In genomic region chr4:63212075-63212474, GRCh38 we compare ENCODE assay signal across 1 cellular context.
TF ChIP-seq lines count a peak whose summit lies in the region.

No MANE protein-coding gene starts in this region.

TF ChIP-seq in SK-N-SH treated with all-trans-retinoic acid at 6 μM for 48 hours, 23 proteins besides CTCF, POLR2A, EP300 and RAD21 (continued from another document):
- TF ChIP-seq TSHZ2 (CRISPR knock-in tag; IDR thresholded peaks at IDR 0.05): no peak
- TF ChIP-seq GLIS3 (CRISPR knock-in tag; IDR thresholded peaks at IDR 0.05): no peak
- no peak for TF ChIP-seq ZNF70 (CRISPR knock-in tag; IDR thresholded peaks at IDR 0.05)
